In the genomic region with DNA sequence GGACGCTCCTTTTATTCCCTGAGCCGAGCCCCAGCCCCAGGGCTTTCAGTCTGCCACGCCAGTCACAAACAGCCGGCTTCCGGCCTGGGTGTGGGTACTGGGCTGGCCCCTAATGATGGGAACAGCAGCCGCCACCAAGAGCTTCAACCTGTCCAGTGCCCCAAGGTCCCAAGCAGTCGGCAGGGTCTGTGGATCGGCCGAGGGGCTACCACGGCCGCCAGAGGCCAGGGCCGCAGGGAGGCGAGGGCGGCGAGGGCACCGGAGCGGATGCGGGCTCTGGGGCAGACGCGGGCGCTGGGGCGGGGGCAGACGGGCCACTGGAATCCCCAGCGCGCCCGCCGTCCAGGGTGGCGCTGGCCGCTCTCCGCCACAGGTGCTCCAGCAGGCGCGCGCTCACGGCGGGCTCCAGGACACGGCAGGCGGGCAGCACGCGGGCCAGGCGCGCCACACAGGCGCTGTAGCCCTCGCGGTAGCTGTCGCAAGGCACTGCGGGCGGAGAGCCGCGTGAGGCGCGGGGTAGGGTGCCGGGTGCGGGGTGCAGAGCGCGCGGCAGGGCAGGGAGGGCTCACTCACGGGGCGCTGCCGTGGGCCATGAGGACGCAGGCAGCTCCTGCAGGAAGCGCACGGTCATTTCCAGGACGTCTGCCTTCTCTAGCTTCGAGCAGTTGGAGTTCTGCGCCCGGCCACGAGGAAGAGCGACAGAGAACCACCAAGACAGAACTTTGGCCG, we compare ENCODE assay signal across 13 cellular contexts. TPM values are rescaled to one million over a fixed set of nuclear protein-coding genes. Genes with fewer than 3 reads are reported as not detected.
DNase-seq lines count a peak whose midpoint lies in the region; ATAC-seq and TF ChIP-seq lines count a peak whose summit lies in the region.
"Had no signal": no experiment of that assay in that cellular context is flagged by ENCODE, and none has a peak within 500 bp of the region (broad histone marks: within the 10 kb centered on the region; RNA-seq: fewer than 3 reads in every experiment).

No MANE protein-coding gene starts in this region.

- no peak overlapping the region for H3K27ac ChIP-seq in CD4-positive, alpha-beta T cell (ENCODE audit: low read depth, low read length)

- H3K27ac Mint-ChIP-seq in CD4-positive, alpha-beta T cell = no peak overlapping the region
- no peak overlapping the region for H3K27ac Mint-ChIP-seq in naive thymus-derived CD8-positive, alpha-beta T cell
- H3K27ac Mint-ChIP-seq: activated naive CD4-positive, alpha-beta T cell treated with anti-CD3 and anti-CD28 coated beads, Interleukin-2, amount 50 U/mL, for 24 hours had no signal

- H3K4me3 Mint-ChIP-seq in CD4-positive, alpha-beta T cell = peak overlapping the region; percentile 34
- H3K4me3 Mint-ChIP-seq in naive thymus-derived CD8-positive, alpha-beta T cell = peak overlapping the region in 8 of 10 donors; percentile 36 to 71 (median 52)
- H3K4me3 Mint-ChIP-seq: activated naive CD4-positive, alpha-beta T cell treated with anti-CD3 and anti-CD28 coated beads, Interleukin-2, amount 50 U/mL, for 24 hours had no signal

- no peak for DNase-seq in CD4-positive, alpha-beta T cell
- DNase-seq in LNCaP clone FGC (ENCODE audit: low read depth) (no peak), epithelial cell of esophagus (ENCODE audit: low read depth) (peak; percentile 35), MV-4-11 (lab: John Stamatoyannopoulos, UW) (no peak), dedifferentiated amniotic fluid mesenchymal stem cell (ENCODE audit: extremely low spot score) (no peak), A172 (ENCODE audit: low spot score) (no peak)
- no peak for DNase-seq in naive thymus-derived CD8-positive, alpha-beta T cell
- no peak for DNase-seq in stimulated activated CD4-positive, alpha-beta T cell treated with anti-CD3 and anti-CD28 coated beads, Interleukin-12 subunit alpha, Interleukin-12 subunit beta, amount 100 ng/mL, for 4 hours
- DNase-seq: activated CD4-positive, CD25-positive, alpha-beta regulatory T cell; OCI-M1; stimulated activated CD4-positive, alpha-beta T cell treated with anti-CD3 and anti-CD28 coated beads, Interleukin-2, amount 100 ng/mL, for 48 hours had no signal

- intact Hi-C loops in CD4-positive, alpha-beta T cell (cut with DNase I, micrococcal nuclease) = no loop called here

- H3K9me3 Mint-ChIP-seq in CD4-positive, alpha-beta T cell = no peaks in the 10 kb centered on the region
- H3K9me3 Mint-ChIP-seq in naive thymus-derived CD8-positive, alpha-beta T cell = no peaks in the 10 kb centered on the region
- H3K9me3 Mint-ChIP-seq: activated naive CD4-positive, alpha-beta T cell treated with anti-CD3 and anti-CD28 coated beads, Interleukin-2, amount 50 U/mL, for 24 hours had no signal

- ATAC-seq in CD4-positive, alpha-beta T cell (ENCODE audit: poor library complexity) = no peak
- ATAC-seq in naive thymus-derived CD8-positive, alpha-beta T cell = no peak

- H3K4me1 Mint-ChIP-seq in CD4-positive, alpha-beta T cell (ENCODE audit: low read depth) = peaks cover 10% of the 10 kb centered on the region
- peaks cover 7 to 21% (median 19%) of the 10 kb centered on the region in 4 donors for H3K4me1 Mint-ChIP-seq in naive thymus-derived CD8-positive, alpha-beta T cell

- H3K36me3 Mint-ChIP-seq in CD4-positive, alpha-beta T cell (ENCODE audit: low read depth) = no peaks in the 10 kb centered on the region
- H3K36me3 Mint-ChIP-seq in naive thymus-derived CD8-positive, alpha-beta T cell = no peaks in the 10 kb centered on the region
- H3K36me3 Mint-ChIP-seq: activated naive CD4-positive, alpha-beta T cell treated with anti-CD3 and anti-CD28 coated beads, Interleukin-2, amount 50 U/mL, for 24 hours had no signal

- no peaks in the 10 kb centered on the region for H3K9me3 ChIP-seq in CD4-positive, alpha-beta T cell (ENCODE audit: control insufficient read depth, low read length)

- POLR2A ChIA-PET in CD4-positive, alpha-beta T cell (lab: Charles Lee) = interaction anchor here (1.4 kb wide), 1 partner anchor 21 kb away, joined by 3 read pairs; no protein-coding TSS in a partner anchor
- POLR2A ChIA-PET in naive thymus-derived CD8-positive, alpha-beta T cell (lab: Charles Lee) = interaction anchor here (0.6 kb wide), 1 partner anchor 121 kb away, joined by 6 read pairs; no protein-coding TSS in a partner anchor

- TF ChIP-seq CTCF in CD4-positive, alpha-beta T cell (IDR thresholded peaks at IDR 0.05) = no peak
- no peak for TF ChIP-seq CTCF in LNCaP clone FGC (IDR thresholded peaks at IDR 0.05; ENCODE audit: control insufficient read depth, extremely low read depth, insufficient read depth)
- no peak for TF ChIP-seq CTCF in epithelial cell of esophagus (IDR thresholded peaks at IDR 0.05; ENCODE audit: insufficient read depth, low read depth, low read length, missing control alignments)

- CTCF ChIA-PET in CD4-positive, alpha-beta T cell (lab: Charles Lee) = interaction anchor here (7.1 kb wide), 1 partner anchor 20 kb away, joined by 77 read pairs; no protein-coding TSS in a partner anchor

- peaks cover 92% of the 10 kb centered on the region for H3K27me3 ChIP-seq in CD4-positive, alpha-beta T cell (ENCODE audit: control insufficient read depth, insufficient read depth, low read length)

- peaks cover 74% of the 10 kb centered on the region for H3K27me3 Mint-ChIP-seq in CD4-positive, alpha-beta T cell
- H3K27me3 Mint-ChIP-seq in naive thymus-derived CD8-positive, alpha-beta T cell = peaks cover 28 to 85% (median 48%) of the 10 kb centered on the region in 5 donors

- H3K4me3 ChIP-seq in LNCaP clone FGC (ENCODE audit: low read depth, low read length) (peak overlapping the region; percentile 48), epithelial cell of esophagus (ENCODE audit: low read length) (peak overlapping the region; percentile 66)

RNA-seq across cellular contexts. Expression of a gene that starts 0.9 kb away (rescaled TPM):
- total RNA-seq in CD4-positive, alpha-beta T cell = not detected
- not detected for total RNA-seq in naive thymus-derived CD8-positive, alpha-beta T cell
- polyA plus RNA-seq in naive thymus-derived CD8-positive, alpha-beta T cell = not detected
- 2.0 and 3.9 TPM in 2 replicates for total RNA-seq in A172 (2014; rRNA removed; shearing (Covaris generic))

RNA-seq across cellular contexts. Expression of a gene that starts 5.7 kb away (rescaled TPM):
- 1 to 10 TPM; 2.0 to 3.9 TPM for total RNA-seq in CD4-positive, alpha-beta T cell
- total RNA-seq in naive thymus-derived CD8-positive, alpha-beta T cell = 1 to 10 TPM; 2.3 to 2.4 TPM
- under 1 TPM; 0.12 to 0.81 (median 0.15) TPM for polyA plus RNA-seq in naive thymus-derived CD8-positive, alpha-beta T cell
- total RNA-seq in A172 (2014; rRNA removed; shearing (Covaris generic)) = 4.0 TPM in 1 of 2 replicates, not detected in the other
- total RNA-seq: fibroblast of villous mesenchyme had no signal

RNA-seq across cellular contexts. Expression of a gene that starts 25.3 kb away (rescaled TPM):
- 1 to 10 TPM; 5.3 to 5.4 TPM for total RNA-seq in CD4-positive, alpha-beta T cell
- total RNA-seq in naive thymus-derived CD8-positive, alpha-beta T cell = 1 to 10 TPM; 4.3 to 4.9 TPM
- 1 to 10 TPM; 5.6 to 9.4 (median 7.8) TPM for polyA plus RNA-seq in naive thymus-derived CD8-positive, alpha-beta T cell
- total RNA-seq in A172 (2014; rRNA removed; shearing (Covaris generic)) = 44.2 and 55.3 TPM in 2 replicates

RNA-seq across cellular contexts. Expression of a gene that starts 47.1 kb away (rescaled TPM):
- total RNA-seq in CD4-positive, alpha-beta T cell = 100 to 1,000 TPM; 220 to 225 TPM
- 100 to 1,000 TPM; 378 to 381 TPM for total RNA-seq in naive thymus-derived CD8-positive, alpha-beta T cell
- 10 to 100 TPM in 2 of 3 donors, 1 to 10 TPM in 1; 7.2 to 28.7 (median 10.6) TPM for polyA plus RNA-seq in naive thymus-derived CD8-positive, alpha-beta T cell
- total RNA-seq in A172 (2014; rRNA removed; shearing (Covaris generic)) = 5.1 and 6.2 TPM in 2 replicates
